ENCODE assay signal across 25 cellular contexts in the genomic region with DNA sequence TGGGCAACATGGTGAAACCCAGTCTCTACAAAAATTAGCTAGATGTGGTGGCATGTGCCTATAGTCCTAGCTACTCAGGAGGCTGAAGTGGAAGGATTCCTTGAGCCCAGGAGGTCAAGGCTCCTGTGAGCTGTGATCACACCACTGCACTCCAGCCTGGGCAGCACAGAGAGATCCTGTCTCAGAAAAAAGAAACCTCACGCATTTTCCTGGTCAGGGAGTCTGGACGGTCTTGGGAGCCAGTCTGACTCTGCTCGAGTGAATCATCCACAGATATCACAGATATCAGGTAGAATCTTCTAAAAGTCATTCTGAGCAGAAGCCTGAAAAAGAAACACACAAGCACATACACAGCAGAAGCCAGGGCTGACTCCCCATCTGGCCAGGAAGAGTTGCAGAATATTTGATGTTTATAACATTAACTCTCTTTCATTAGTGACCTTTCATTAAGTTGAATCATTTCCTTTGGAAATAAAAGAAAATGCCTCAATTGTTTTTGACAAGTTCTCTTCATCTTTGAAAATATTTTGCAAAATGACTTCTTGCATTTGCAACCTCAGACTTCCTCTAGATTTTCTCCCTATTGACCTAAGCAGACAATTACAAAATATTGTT.
"Had no signal": no experiment of that assay in that cellular context is flagged by ENCODE, and none has a peak within 500 bp of the region (broad histone marks: within the 10 kb centered on the region; RNA-seq: fewer than 3 reads in every experiment).

No MANE protein-coding gene starts in this region.

- H3K36me3 Mint-ChIP-seq: immature natural killer cell; stimulated activated naive B cell treated with anti-CD40 and anti-IgM and Interleukin-4, amounts not matched to agents 10 μg/mL and 1 μg/mL and 100 μg/mL, for 72 hours had no signal

- H3K9me3 Mint-ChIP-seq: central memory CD8-positive, alpha-beta T cell; effector memory CD8-positive, alpha-beta T cell; immature natural killer cell; stimulated activated naive CD8-positive, alpha-beta T cell treated with anti-CD3 and anti-CD28 coated beads, Interleukin-15, amount 100 ng/mL, for 72 hours had no signal

- H3K36me3 ChIP-seq: gastroesophageal sphincter, sigmoid colon, tibial nerve, upper lobe of right lung had no signal

- H3K27ac Mint-ChIP-seq: effector memory CD8-positive, alpha-beta T cell; immature natural killer cell; nephron; stimulated activated naive B cell treated with anti-CD40 and anti-IgM and Interleukin-4, amounts not matched to agents 10 μg/mL and 1 μg/mL and 100 μg/mL, for 72 hours had no signal

- ATAC-seq: effector memory CD8-positive, alpha-beta T cell; gastroesophageal sphincter; left cardiac atrium; psoas muscle; stimulated activated naive B cell treated with anti-CD40 and anti-IgM and Interleukin-4, amounts not matched to agents 10 μg/mL and 1 μg/mL and 100 μg/mL, for 72 hours; stimulated activated naive CD8-positive, alpha-beta T cell treated with anti-CD3 and anti-CD28 coated beads, Interleukin-15, amount 100 ng/mL, for 72 hours; upper lobe of right lung had no signal

- H3K27me3 ChIP-seq: gastroesophageal sphincter, testis, tibial nerve, upper lobe of right lung had no signal

- H3K4me3 Mint-ChIP-seq: central memory CD8-positive, alpha-beta T cell; effector memory CD8-positive, alpha-beta T cell; immature natural killer cell; nephron; stimulated activated naive B cell treated with anti-CD40 and anti-IgM and Interleukin-4, amounts not matched to agents 10 μg/mL and 1 μg/mL and 100 μg/mL, for 72 hours; stimulated activated naive CD8-positive, alpha-beta T cell treated with anti-CD3 and anti-CD28 coated beads, Interleukin-15, amount 100 ng/mL, for 72 hours had no signal

- DNase-seq: cortex of kidney; effector memory CD8-positive, alpha-beta T cell; erythroblast; glutamatergic neuron; immature natural killer cell; kidney; left cardiac atrium; left ventricle myocardium superior; mesenchymal stem cell; midbrain; occipital lobe; psoas muscle; sigmoid colon; stimulated activated CD4-positive, alpha-beta T cell treated with anti-CD3 and anti-CD28 coated beads, Interleukin-2, amount 100 ng/mL, for 24 hours; stimulated activated CD4-positive, alpha-beta T cell treated with anti-CD3 and anti-CD28 coated beads, Interleukin-4, amount 100 ng/mL, for 4 hours; stimulated activated naive B cell treated with anti-CD40 and anti-IgM and Interleukin-4, amounts not matched to agents 10 μg/mL and 1 μg/mL and 100 μg/mL, for 72 hours; stimulated activated naive CD8-positive, alpha-beta T cell treated with anti-CD3 and anti-CD28 coated beads, Interleukin-15, amount 100 ng/mL, for 72 hours; testis; upper lobe of right lung had no signal

- FAIRE-seq: kidney had no signal

- H3K27ac ChIP-seq: gastroesophageal sphincter, psoas muscle, sigmoid colon, skin epidermis, testis, tibial nerve, upper lobe of right lung had no signal

- H3K9me3 ChIP-seq: psoas muscle, testis had no signal

- H3K4me1 Mint-ChIP-seq: central memory CD8-positive, alpha-beta T cell; immature natural killer cell; nephron; stimulated activated naive B cell treated with anti-CD40 and anti-IgM and Interleukin-4, amounts not matched to agents 10 μg/mL and 1 μg/mL and 100 μg/mL, for 72 hours; stimulated activated naive CD8-positive, alpha-beta T cell treated with anti-CD3 and anti-CD28 coated beads, Interleukin-15, amount 100 ng/mL, for 72 hours had no signal

- H3K27me3 Mint-ChIP-seq: central memory CD8-positive, alpha-beta T cell had no signal

- H3K4me3 ChIP-seq: gastroesophageal sphincter, lung, psoas muscle, sigmoid colon, skin epidermis, testis, tibial nerve, upper lobe of right lung had no signal

- H3K4me1 ChIP-seq: gastroesophageal sphincter, sigmoid colon, testis had no signal
